In genomic region chr1:194068444-194069167, GRCh38 we compare ENCODE assay signal across 22 cellular contexts.
DNase-seq lines count a peak whose midpoint lies in the region; ATAC-seq and TF ChIP-seq lines count a peak whose summit lies in the region.
"Had no signal": no experiment of that assay in that cellular context is flagged by ENCODE, and none has a peak within 500 bp of the region (broad histone marks: within the 10 kb centered on the region; RNA-seq: fewer than 3 reads in every experiment).

No MANE protein-coding gene starts in this region.

- H3K4me1 ChIP-seq in heart right ventricle (peaks cover 0 to 27% (median 11%) of the 10 kb centered on the region in 9 donors), left lung (no peaks in the 10 kb centered on the region)
- H3K4me1 ChIP-seq: Caco-2 had no signal

- H3K27me3 ChIP-seq in heart right ventricle: no peaks in the 10 kb centered on the region
- H3K27me3 ChIP-seq in left lung: no peaks in the 10 kb centered on the region

- H3K4me3 ChIP-seq in heart right ventricle (no peak overlapping the region), left lung (no peak overlapping the region)
- H3K4me3 ChIP-seq: SK-N-MC had no signal

- intact Hi-C loops in Right ventricle myocardium inferior (cut with DNase I) (loop anchor here (2.0 to 10.0 kb wide), 5 partner anchors 116 to 882 kb away; partner anchors contain the start of gene B3GALT2), cardiac septum (cut with DNase I) (loop anchor here (5.0 to 10.0 kb wide), 4 partner anchors 304 to 881 kb away; partner anchors contain the start of gene B3GALT2), heart right ventricle (cut with DNase I) (loop anchor here in 6 of 10 donors (1.0 to 10.0 kb wide), 10 partner anchors 91 to 884 kb away; partner anchors contain the start of gene B3GALT2 (in 4 of the 6)), left lung (cut with DNase I) (no loop called here)

- H3K36me3 ChIP-seq in heart right ventricle (no peaks in the 10 kb centered on the region), left lung (no peaks in the 10 kb centered on the region)

- TF ChIP-seq CTCF in heart right ventricle (IDR thresholded peaks at IDR 0.05) (no peak), left lung (IDR thresholded peaks at IDR 0.05) (no peak)

- 24 to 42% methylated on average over 5 of the region's 5 CpGs for WGBS in heart right ventricle, 2 donors

- H3K27ac ChIP-seq in heart right ventricle (peak overlapping the region; percentile 68 to 86 (median 79)), left lung (no peak overlapping the region)
- H3K27ac ChIP-seq: 22Rv1, C4-2B, SK-N-MC had no signal

- DNase-seq in Right ventricle myocardium inferior (ENCODE audit: missing footprints) (no peak), cardiac septum (ENCODE audit: low spot score) (no peak), heart right ventricle (no peak), left lung (no peak)
- DNase-seq in effector CD8-positive, alpha-beta T cell (lab: John Stamatoyannopoulos, UW): no peak
- DNase-seq: Caco-2; CD8-positive, alpha-beta T cell; DMS79; GF-D8; KBM-7; NCI-H1417; NCI-H1694; NCI-H2029 treated with DMSO at 0.1 percent for 48 hours; NCI-H510A; NCI-H69; RPMI8226; SIG-M5 had no signal

- no peaks in the 10 kb centered on the region for H3K9me3 ChIP-seq in heart right ventricle
- H3K9me3 ChIP-seq in left lung: no peaks in the 10 kb centered on the region
- H3K9me3 ChIP-seq: Caco-2 had no signal

- peak; percentile 68 for ATAC-seq in Right ventricle myocardium inferior
- ATAC-seq in heart right ventricle: peak in 7 of 8 donors; percentile 9 to 78 (median 66)
- ATAC-seq in left lung: peak; percentile 30
- ATAC-seq in HG03139 (IDR thresholded peaks at IDR 0.05; ENCODE audit: unreplicated experiment): no peak
- no peak for ATAC-seq in GM18498 (IDR thresholded peaks at IDR 0.05; ENCODE audit: unreplicated experiment)
- ATAC-seq: CD8-positive, alpha-beta T cell had no signal

Comparison
In these comparisons a context has a peak if more than half of its experiments do, and no peak if none do; other contexts are left out.
1. ATAC-seq: peak in Right ventricle myocardium inferior (single experiment), heart right ventricle (7 of 8) and left lung (single experiment); none in HG03139 (single experiment) and GM18498 (single experiment).
2. H3K27ac ChIP-seq: peak in heart right ventricle (10 of 10); none in left lung (0 of 2).
3. intact Hi-C loops: an anchor here in Right ventricle myocardium inferior (2.0 to 10.0 kb wide), cardiac septum (5.0 to 10.0 kb wide) and heart right ventricle (1.0 to 10.0 kb wide); none called in left lung.